ENCODE assay signal across 21 cellular contexts in genomic region chr3:193836511-193836910, GRCh38.
"Had no signal": no experiment of that assay in that cellular context is flagged by ENCODE, and none has a peak within 500 bp of the region (broad histone marks: within the 10 kb centered on the region; RNA-seq: fewer than 3 reads in every experiment).

No MANE protein-coding gene starts in this region.

- H3K4me1 ChIP-seq: colonic mucosa, tibial artery had no signal

- ATAC-seq: gastroesophageal sphincter, lower lobe of right lung, upper lobe of right lung had no signal

- H3K9me3 ChIP-seq: colonic mucosa, gastroesophageal sphincter, left ventricle myocardium inferior, lower lobe of right lung, suprapubic skin, tibial artery, upper lobe of right lung had no signal

- H3K9me3 Mint-ChIP-seq: memory B cell, nephron had no signal

- H3K4me3 Mint-ChIP-seq: memory B cell, naive B cell, nephron had no signal

- DNase-seq: caudate nucleus; colonic mucosa; dermis blood vessel endothelial cell; glutamatergic neuron; kidney; left cardiac atrium; left ventricle myocardium inferior; lower lobe of right lung; midbrain; naive B cell; occipital lobe; right cardiac atrium; stimulated activated CD4-positive, alpha-beta T cell treated with anti-CD3 and anti-CD28 coated beads, Interleukin-2, amount 100 ng/mL, for 48 hours; stimulated activated naive CD4-positive, alpha-beta T cell treated with Interleukin-2 at 50 U/mL for 16 hours; tibial artery; upper lobe of right lung had no signal

- H3K36me3 ChIP-seq: colonic mucosa, gastroesophageal sphincter, left ventricle myocardium inferior, lower lobe of right lung, suprapubic skin, tibial artery, upper lobe of right lung had no signal

- H3K27me3 Mint-ChIP-seq: memory B cell had no signal

- H3K27ac Mint-ChIP-seq: memory B cell, nephron had no signal

- H3K36me3 Mint-ChIP-seq: memory B cell, naive B cell had no signal

- H3K27me3 ChIP-seq: colonic mucosa, gastroesophageal sphincter, suprapubic skin, upper lobe of right lung had no signal

- H3K27ac ChIP-seq: colonic mucosa, gastroesophageal sphincter, left ventricle myocardium inferior, lower lobe of right lung, suprapubic skin, tibial artery, upper lobe of right lung had no signal

- H3K4me3 ChIP-seq: colonic mucosa, gastroesophageal sphincter, left ventricle myocardium inferior, lower lobe of right lung, smooth muscle cell, suprapubic skin, tibial artery, upper lobe of right lung had no signal
